Comparison of ENCODE assay signal across 2 cellular contexts in the genomic region with DNA sequence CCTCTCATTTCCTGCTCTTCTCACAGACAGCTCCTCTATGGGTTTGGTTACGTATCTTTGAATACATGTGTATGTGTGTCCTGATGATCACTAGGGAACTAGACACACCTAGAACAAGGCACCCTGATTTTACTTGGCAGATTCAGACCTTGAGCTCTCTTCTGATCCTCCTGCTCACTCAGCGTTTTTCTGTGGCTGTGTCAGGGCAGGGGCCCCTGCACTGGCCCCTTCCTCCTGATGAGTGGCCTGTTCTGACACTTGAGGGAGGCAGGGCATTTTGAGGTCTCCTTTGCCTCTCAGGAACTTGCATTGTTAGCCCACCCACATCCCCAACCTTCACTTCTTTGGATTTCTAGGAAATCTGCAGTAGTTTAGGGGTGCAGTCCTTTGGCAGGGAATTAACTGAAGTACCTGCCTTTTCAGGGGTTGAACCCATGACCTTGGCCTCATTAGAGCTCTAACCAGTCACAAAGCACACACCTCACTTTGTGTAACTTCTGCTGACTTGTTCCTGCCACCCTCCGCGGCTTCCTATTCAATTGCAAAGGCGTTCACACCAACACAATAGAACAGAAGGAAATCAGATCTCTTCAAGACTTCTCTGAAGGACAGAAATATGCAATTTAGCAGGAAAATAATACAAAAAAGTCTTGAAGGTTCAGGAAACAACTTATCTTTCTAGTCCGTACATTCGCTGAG.
TF ChIP-seq lines count a peak whose summit lies in the region.

No MANE protein-coding gene starts in this region.

TF ChIP-seq in K562, 482 proteins besides CTCF, POLR2A, EP300 and RAD21:
- TF ChIP-seq ZNF3 (CRISPR knock-in tag; IDR thresholded peaks at IDR 0.05) (no peak), SRF (CRISPR knock-in tag; IDR thresholded peaks at IDR 0.05) (no peak), ZNF316 (IDR thresholded peaks at IDR 0.05) (peak; percentile 57), NCOA2 (IDR thresholded peaks at IDR 0.05; ENCODE audit: partially characterized antibody in 2 of 2) (no peak), C11orf30 (IDR thresholded peaks at IDR 0.05; ENCODE audit: low read depth) (peak; percentile 36; the same call in 1 of the 2 replicates)

TF ChIP-seq in HepG2, 621 proteins besides CTCF, POLR2A, EP300 and RAD21 (continues in another document):
- TF ChIP-seq ZSCAN12 (CRISPR knock-in tag; IDR thresholded peaks at IDR 0.05), result no peak
- TF ChIP-seq ZNF18 (CRISPR knock-in tag; IDR thresholded peaks at IDR 0.05; ENCODE audit: insufficient replicate concordance), result peak; percentile 92
- no peak for TF ChIP-seq ZNF7 (CRISPR knock-in tag; IDR thresholded peaks at IDR 0.05)
- TF ChIP-seq ZNF264 (CRISPR knock-in tag; IDR thresholded peaks at IDR 0.05), result peak; percentile 79; the same call in 1 of the 2 replicates
- TF ChIP-seq ARID2 (CRISPR knock-in tag; IDR thresholded peaks at IDR 0.05; ENCODE audit: borderline replicate concordance), result no peak
- TF ChIP-seq SOX6 (IDR thresholded peaks at IDR 0.05), result no peak
- 0 out of 2 replicates have a peak, but pooled peaks have one; percentile 16 for TF ChIP-seq SOX6 (CRISPR knock-in tag; IDR thresholded peaks at IDR 0.05)
- peak; percentile 53; the same call in 1 of the 2 replicates for TF ChIP-seq BCL6 (CRISPR knock-in tag; IDR thresholded peaks at IDR 0.05)
- TF ChIP-seq, protein P1, sequence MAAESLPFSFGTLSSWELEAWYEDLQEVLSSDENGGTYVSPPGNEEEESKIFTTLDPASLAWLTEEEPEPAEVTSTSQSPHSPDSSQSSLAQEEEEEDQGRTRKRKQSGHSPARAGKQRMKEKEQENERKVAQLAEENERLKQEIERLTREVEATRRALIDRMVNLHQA (CRISPR knock-in tag; IDR thresholded peaks at IDR 0.05), result no peak
- TF ChIP-seq RELA (CRISPR knock-in tag; IDR thresholded peaks at IDR 0.05), result no peak
- TF ChIP-seq, protein P2, sequence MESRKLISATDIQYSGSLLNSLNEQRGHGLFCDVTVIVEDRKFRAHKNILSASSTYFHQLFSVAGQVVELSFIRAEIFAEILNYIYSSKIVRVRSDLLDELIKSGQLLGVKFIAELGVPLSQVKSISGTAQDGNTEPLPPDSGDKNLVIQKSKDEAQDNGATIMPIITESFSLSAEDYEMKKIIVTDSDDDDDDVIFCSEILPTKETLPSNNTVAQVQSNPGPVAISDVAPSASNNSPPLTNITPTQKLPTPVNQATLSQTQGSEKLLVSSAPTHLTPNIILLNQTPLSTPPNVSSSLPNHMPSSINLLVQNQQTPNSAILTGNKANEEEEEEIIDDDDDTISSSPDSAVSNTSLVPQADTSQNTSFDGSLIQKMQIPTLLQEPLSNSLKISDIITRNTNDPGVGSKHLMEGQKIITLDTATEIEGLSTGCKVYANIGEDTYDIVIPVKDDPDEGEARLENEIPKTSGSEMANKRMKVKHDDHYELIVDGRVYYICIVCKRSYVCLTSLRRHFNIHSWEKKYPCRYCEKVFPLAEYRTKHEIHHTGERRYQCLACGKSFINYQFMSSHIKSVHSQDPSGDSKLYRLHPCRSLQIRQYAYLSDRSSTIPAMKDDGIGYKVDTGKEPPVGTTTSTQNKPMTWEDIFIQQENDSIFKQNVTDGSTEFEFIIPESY (CRISPR knock-in tag; IDR thresholded peaks at IDR 0.05), result peak; percentile 37; the same call in 1 of the 2 replicates
- TF ChIP-seq, protein P3, sequence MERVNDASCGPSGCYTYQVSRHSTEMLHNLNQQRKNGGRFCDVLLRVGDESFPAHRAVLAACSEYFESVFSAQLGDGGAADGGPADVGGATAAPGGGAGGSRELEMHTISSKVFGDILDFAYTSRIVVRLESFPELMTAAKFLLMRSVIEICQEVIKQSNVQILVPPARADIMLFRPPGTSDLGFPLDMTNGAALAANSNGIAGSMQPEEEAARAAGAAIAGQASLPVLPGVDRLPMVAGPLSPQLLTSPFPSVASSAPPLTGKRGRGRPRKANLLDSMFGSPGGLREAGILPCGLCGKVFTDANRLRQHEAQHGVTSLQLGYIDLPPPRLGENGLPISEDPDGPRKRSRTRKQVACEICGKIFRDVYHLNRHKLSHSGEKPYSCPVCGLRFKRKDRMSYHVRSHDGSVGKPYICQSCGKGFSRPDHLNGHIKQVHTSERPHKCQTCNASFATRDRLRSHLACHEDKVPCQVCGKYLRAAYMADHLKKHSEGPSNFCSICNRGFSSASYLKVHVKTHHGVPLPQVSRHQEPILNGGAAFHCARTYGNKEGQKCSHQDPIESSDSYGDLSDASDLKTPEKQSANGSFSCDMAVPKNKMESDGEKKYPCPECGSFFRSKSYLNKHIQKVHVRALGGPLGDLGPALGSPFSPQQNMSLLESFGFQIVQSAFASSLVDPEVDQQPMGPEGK (CRISPR knock-in tag; IDR thresholded peaks at IDR 0.05), result 0 out of 2 replicates have a peak, but pooled peaks have one; percentile 10
- TF ChIP-seq MIER3 (CRISPR knock-in tag; IDR thresholded peaks at IDR 0.05; ENCODE audit: borderline replicate concordance), result no peak
- TF ChIP-seq SIN3B (IDR thresholded peaks at IDR 0.05; ENCODE audit: low read length), result no peak
- no peak for TF ChIP-seq ZNF619 (CRISPR knock-in tag; IDR thresholded peaks at IDR 0.05)
- TF ChIP-seq SP2 (CRISPR knock-in tag; IDR thresholded peaks at IDR 0.05), result no peak
- peak; percentile 77 to 82 for TF ChIP-seq MAFK (conservative IDR thresholded peaks at IDR 0.05 in 1 of 2, IDR thresholded peaks at IDR 0.05 in 1 of 2; ENCODE audit: low read length in 2 of 2)
- no peak for TF ChIP-seq HOXA9 (CRISPR knock-in tag; IDR thresholded peaks at IDR 0.05; ENCODE audit: borderline replicate concordance)
- 0 out of 2 replicates have a peak, but pooled peaks have one; percentile 14 for TF ChIP-seq RXRB (CRISPR knock-in tag; IDR thresholded peaks at IDR 0.05; ENCODE audit: borderline replicate concordance)
- TF ChIP-seq, protein P4, sequence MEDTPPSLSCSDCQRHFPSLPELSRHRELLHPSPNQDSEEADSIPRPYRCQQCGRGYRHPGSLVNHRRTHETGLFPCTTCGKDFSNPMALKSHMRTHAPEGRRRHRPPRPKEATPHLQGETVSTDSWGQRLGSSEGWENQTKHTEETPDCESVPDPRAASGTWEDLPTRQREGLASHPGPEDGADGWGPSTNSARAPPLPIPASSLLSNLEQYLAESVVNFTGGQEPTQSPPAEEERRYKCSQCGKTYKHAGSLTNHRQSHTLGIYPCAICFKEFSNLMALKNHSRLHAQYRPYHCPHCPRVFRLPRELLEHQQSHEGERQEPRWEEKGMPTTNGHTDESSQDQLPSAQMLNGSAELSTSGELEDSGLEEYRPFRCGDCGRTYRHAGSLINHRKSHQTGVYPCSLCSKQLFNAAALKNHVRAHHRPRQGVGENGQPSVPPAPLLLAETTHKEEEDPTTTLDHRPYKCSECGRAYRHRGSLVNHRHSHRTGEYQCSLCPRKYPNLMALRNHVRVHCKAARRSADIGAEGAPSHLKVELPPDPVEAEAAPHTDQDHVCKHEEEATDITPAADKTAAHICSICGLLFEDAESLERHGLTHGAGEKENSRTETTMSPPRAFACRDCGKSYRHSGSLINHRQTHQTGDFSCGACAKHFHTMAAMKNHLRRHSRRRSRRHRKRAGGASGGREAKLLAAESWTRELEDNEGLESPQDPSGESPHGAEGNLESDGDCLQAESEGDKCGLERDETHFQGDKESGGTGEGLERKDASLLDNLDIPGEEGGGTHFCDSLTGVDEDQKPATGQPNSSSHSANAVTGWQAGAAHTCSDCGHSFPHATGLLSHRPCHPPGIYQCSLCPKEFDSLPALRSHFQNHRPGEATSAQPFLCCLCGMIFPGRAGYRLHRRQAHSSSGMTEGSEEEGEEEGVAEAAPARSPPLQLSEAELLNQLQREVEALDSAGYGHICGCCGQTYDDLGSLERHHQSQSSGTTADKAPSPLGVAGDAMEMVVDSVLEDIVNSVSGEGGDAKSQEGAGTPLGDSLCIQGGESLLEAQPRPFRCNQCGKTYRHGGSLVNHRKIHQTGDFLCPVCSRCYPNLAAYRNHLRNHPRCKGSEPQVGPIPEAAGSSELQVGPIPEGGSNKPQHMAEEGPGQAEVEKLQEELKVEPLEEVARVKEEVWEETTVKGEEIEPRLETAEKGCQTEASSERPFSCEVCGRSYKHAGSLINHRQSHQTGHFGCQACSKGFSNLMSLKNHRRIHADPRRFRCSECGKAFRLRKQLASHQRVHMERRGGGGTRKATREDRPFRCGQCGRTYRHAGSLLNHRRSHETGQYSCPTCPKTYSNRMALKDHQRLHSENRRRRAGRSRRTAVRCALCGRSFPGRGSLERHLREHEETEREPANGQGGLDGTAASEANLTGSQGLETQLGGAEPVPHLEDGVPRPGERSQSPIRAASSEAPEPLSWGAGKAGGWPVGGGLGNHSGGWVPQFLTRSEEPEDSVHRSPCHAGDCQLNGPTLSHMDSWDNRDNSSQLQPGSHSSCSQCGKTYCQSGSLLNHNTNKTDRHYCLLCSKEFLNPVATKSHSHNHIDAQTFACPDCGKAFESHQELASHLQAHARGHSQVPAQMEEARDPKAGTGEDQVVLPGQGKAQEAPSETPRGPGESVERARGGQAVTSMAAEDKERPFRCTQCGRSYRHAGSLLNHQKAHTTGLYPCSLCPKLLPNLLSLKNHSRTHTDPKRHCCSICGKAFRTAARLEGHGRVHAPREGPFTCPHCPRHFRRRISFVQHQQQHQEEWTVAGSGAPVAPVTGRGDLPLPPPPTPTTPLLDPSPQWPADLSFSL (CRISPR knock-in tag; IDR thresholded peaks at IDR 0.05), result no peak
- no peak for TF ChIP-seq ZNF446 (CRISPR knock-in tag; IDR thresholded peaks at IDR 0.05)
- no peak for TF ChIP-seq ZNF382 (CRISPR knock-in tag; IDR thresholded peaks at IDR 0.05; ENCODE audit: borderline replicate concordance)
- TF ChIP-seq, protein P5, sequence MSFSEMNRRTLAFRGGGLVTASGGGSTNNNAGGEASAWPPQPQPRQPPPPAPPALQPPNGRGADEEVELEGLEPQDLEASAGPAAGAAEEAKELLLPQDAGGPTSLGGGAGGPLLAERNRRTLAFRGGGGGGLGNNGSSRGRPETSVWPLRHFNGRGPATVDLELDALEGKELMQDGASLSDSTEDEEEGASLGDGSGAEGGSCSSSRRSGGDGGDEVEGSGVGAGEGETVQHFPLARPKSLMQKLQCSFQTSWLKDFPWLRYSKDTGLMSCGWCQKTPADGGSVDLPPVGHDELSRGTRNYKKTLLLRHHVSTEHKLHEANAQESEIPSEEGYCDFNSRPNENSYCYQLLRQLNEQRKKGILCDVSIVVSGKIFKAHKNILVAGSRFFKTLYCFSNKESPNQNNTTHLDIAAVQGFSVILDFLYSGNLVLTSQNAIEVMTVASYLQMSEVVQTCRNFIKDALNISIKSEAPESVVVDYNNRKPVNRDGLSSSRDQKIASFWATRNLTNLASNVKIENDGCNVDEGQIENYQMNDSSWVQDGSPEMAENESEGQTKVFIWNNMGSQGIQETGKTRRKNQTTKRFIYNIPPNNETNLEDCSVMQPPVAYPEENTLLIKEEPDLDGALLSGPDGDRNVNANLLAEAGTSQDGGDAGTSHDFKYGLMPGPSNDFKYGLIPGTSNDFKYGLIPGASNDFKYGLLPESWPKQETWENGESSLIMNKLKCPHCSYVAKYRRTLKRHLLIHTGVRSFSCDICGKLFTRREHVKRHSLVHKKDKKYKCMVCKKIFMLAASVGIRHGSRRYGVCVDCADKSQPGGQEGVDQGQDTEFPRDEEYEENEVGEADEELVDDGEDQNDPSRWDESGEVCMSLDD (CRISPR knock-in tag; IDR thresholded peaks at IDR 0.05; ENCODE audit: borderline replicate concordance), result peak; percentile 47; the same call in 1 of the 2 replicates
- TF ChIP-seq, protein P6, sequence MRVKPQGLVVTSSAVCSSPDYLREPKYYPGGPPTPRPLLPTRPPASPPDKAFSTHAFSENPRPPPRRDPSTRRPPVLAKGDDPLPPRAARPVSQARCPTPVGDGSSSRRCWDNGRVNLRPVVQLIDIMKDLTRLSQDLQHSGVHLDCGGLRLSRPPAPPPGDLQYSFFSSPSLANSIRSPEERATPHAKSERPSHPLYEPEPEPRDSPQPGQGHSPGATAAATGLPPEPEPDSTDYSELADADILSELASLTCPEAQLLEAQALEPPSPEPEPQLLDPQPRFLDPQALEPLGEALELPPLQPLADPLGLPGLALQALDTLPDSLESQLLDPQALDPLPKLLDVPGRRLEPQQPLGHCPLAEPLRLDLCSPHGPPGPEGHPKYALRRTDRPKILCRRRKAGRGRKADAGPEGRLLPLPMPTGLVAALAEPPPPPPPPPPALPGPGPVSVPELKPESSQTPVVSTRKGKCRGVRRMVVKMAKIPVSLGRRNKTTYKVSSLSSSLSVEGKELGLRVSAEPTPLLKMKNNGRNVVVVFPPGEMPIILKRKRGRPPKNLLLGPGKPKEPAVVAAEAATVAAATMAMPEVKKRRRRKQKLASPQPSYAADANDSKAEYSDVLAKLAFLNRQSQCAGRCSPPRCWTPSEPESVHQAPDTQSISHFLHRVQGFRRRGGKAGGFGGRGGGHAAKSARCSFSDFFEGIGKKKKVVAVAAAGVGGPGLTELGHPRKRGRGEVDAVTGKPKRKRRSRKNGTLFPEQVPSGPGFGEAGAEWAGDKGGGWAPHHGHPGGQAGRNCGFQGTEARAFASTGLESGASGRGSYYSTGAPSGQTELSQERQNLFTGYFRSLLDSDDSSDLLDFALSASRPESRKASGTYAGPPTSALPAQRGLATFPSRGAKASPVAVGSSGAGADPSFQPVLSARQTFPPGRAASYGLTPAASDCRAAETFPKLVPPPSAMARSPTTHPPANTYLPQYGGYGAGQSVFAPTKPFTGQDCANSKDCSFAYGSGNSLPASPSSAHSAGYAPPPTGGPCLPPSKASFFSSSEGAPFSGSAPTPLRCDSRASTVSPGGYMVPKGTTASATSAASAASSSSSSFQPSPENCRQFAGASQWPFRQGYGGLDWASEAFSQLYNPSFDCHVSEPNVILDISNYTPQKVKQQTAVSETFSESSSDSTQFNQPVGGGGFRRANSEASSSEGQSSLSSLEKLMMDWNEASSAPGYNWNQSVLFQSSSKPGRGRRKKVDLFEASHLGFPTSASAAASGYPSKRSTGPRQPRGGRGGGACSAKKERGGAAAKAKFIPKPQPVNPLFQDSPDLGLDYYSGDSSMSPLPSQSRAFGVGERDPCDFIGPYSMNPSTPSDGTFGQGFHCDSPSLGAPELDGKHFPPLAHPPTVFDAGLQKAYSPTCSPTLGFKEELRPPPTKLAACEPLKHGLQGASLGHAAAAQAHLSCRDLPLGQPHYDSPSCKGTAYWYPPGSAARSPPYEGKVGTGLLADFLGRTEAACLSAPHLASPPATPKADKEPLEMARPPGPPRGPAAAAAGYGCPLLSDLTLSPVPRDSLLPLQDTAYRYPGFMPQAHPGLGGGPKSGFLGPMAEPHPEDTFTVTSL (CRISPR knock-in tag; IDR thresholded peaks at IDR 0.05; ENCODE audit: borderline replicate concordance), result peak; percentile 23; the same call in 1 of the 2 replicates
- no peak for TF ChIP-seq RARA (CRISPR knock-in tag; IDR thresholded peaks at IDR 0.05)
- TF ChIP-seq ATF1 (CRISPR knock-in tag; IDR thresholded peaks at IDR 0.05), result no peak
- TF ChIP-seq CHD2 (IDR thresholded peaks at IDR 0.05; ENCODE audit: low read depth, low read length), result no peak
